Comparison of ENCODE assay signal across 9 cellular contexts in the genomic region with DNA sequence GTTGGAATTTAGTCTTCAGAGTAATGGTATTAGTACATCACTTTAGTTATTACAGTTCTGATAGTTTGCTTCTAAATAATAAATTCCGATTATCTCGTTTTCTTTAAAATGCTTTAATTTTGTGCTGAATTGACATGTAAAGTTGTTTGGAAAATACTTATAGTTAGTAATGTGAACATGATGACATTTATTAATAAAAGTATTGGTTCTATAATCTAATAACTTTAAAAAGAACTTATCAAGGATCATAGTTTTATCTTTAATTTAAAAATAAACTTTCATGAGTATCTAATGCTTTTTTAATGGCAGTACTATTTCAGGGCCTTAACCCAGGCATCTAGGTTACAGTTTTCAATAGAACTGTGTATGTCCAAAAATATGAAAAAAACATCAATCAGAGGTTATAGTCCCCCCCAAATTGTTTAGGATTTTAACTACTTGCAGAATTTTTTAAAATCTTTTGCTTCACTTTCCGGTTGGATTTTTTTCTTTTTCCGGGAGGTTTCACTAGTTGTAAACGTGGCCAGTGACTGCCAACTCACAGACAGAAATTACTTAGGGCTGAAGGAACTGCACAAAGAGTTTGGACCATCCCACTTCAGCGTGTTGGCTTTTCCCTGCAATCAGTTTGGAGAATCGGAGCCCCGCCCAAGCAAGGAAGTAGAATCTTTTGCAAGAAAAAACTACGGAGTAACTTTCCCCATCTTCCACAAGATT. TPM values are rescaled to one million over a fixed set of nuclear protein-coding genes. Genes with fewer than 3 reads are reported as not detected.
DNase-seq lines count a peak whose midpoint lies in the region; ATAC-seq and TF ChIP-seq lines count a peak whose summit lies in the region.
"Had no signal": no experiment of that assay in that cellular context is flagged by ENCODE, and none has a peak within 500 bp of the region (broad histone marks: within the 10 kb centered on the region; RNA-seq: fewer than 3 reads in every experiment).

No MANE protein-coding gene starts in this region.

- H3K4me1 ChIP-seq in SK-N-SH (ENCODE audit: control insufficient read depth in 1 of 2, insufficient read depth in 2 of 2, low read depth in 1 of 2, low read length in 1 of 2) (peaks cover 0 to 5% of the 10 kb centered on the region in 2 experiments; a peak in 1 of 4 replicates), parathyroid adenoma (no peaks in the 10 kb centered on the region)

- H3K9ac ChIP-seq in SK-N-SH = peak overlapping the region; percentile 89
- no peak overlapping the region for H3K9ac ChIP-seq in parathyroid adenoma

- H2AFZ ChIP-seq in SK-N-SH (ENCODE audit: low read depth) (peak overlapping the region; percentile 95; the same call in 1 of the 2 replicates), parathyroid adenoma (peak overlapping the region; percentile 69)

- DNase-seq in DMS 273 (lab: John Stamatoyannopoulos, UW; ENCODE audit: unreplicated experiment) = peak; percentile 63
- DNase-seq in SK-N-SH = no peak
- DNase-seq in foreskin fibroblast = peak; percentile 91 to 95
- DNase-seq in NCI-H2107 (lab: John Stamatoyannopoulos, UW) = no peak
- DNase-seq in SK-N-DZ (ENCODE audit: low spot score) = no peak

- CTCF ChIA-PET in SK-N-SH (lab: Yijun Ruan, JAX) = interaction anchor here (0.6 to 2.5 kb wide), 6 partner anchors 9 to 672 kb away, joined by 3 to 11 read pairs (median 4); no protein-coding TSS in a partner anchor

- ATAC-seq in HG03460 (IDR thresholded peaks at IDR 0.05; ENCODE audit: unreplicated experiment) (no peak), GM18867 (IDR thresholded peaks at IDR 0.05; ENCODE audit: unreplicated experiment) (no peak)

- H3K27me3 ChIP-seq in SK-N-SH (ENCODE audit: insufficient read depth) (no peaks in the 10 kb centered on the region), parathyroid adenoma (ENCODE audit: control insufficient read depth, insufficient read depth, low read length) (no peaks in the 10 kb centered on the region)

- POLR2A ChIA-PET in SK-N-SH (lab: Yijun Ruan, JAX) = interaction anchor here (1.1 kb wide), 1 partner anchor 216 kb away, joined by 3 read pairs; no protein-coding TSS in a partner anchor

- H3F3A ChIP-seq in SK-N-SH (replicated peaks; ENCODE audit: insufficient read depth) = peaks cover 20% of the 10 kb centered on the region

- H3K4me3 ChIP-seq in SK-N-SH (ENCODE audit: low read depth in 2 of 2, low read length in 1 of 2) (peak overlapping the region; percentile 60 to 94; a peak in 3 of 4 replicates), foreskin fibroblast (ENCODE audit: low read depth in 1 of 2, low read length in 2 of 2) (peak overlapping the region; percentile 67 to 76), parathyroid adenoma (ENCODE audit: low read depth, low read length) (peak overlapping the region; percentile 58)
- H3K4me3 ChIP-seq: GM12878 had no signal

- TF ChIP-seq EP300 in SK-N-SH (IDR thresholded peaks at IDR 0.05; ENCODE audit: borderline replicate concordance in 1 of 2, low read depth in 1 of 2, low read length in 1 of 2) = no peak

- peak overlapping the region; percentile 77 for H3K4me2 ChIP-seq in SK-N-SH
- peak overlapping the region; percentile 68 for H3K4me2 ChIP-seq in parathyroid adenoma (ENCODE audit: low read length)

- H3K79me2 ChIP-seq in SK-N-SH (ENCODE audit: insufficient read depth) (peaks cover 38% of the 10 kb centered on the region), parathyroid adenoma (no peaks in the 10 kb centered on the region)

- H3K27ac ChIP-seq in SK-N-SH (ENCODE audit: low read depth in 2 of 2, low read length in 1 of 2) (peak overlapping the region; percentile 80 to 93; a peak in 3 of 4 replicates), parathyroid adenoma (peak overlapping the region; percentile 20)

- no peaks in the 10 kb centered on the region for H3K9me2 ChIP-seq in SK-N-SH

- under 1% methylated on average over 9 of the region's 9 CpGs for WGBS in SK-N-SH (ENCODE audit: low lambda C conversion rate)

- TF ChIP-seq RAD21 in SK-N-SH (IDR thresholded peaks at IDR 0.05; ENCODE audit: low read length) = no peak

- H3K9me3 ChIP-seq in SK-N-SH = no peaks in the 10 kb centered on the region
- no peaks in the 10 kb centered on the region for H3K9me3 ChIP-seq in parathyroid adenoma (ENCODE audit: control insufficient read depth, low read length)

- H3K36me3 ChIP-seq in SK-N-SH (replicated peaks in 1 of 2; ENCODE audit: control insufficient read depth in 1 of 2, insufficient read depth in 2 of 2, low read length in 1 of 2) = peaks cover 14 to 41% of the 10 kb centered on the region in 2 experiments
- no peaks in the 10 kb centered on the region for H3K36me3 ChIP-seq in parathyroid adenoma (ENCODE audit: control insufficient read depth, insufficient read depth, low read length)

- TF ChIP-seq CTCF in SK-N-SH (IDR thresholded peaks at IDR 0.05) (no peak), foreskin fibroblast (IDR thresholded peaks at IDR 0.05; ENCODE audit: low read depth, low read length) (no peak), parathyroid adenoma (IDR thresholded peaks at IDR 0.05) (no peak)

- H4K20me1 ChIP-seq in SK-N-SH (ENCODE audit: insufficient read depth) = peaks cover 28% of the 10 kb centered on the region

TF ChIP-seq in SK-N-SH, 30 proteins besides CTCF, POLR2A, EP300 and RAD21 (continues in another document):
- TF ChIP-seq MXI1 (IDR thresholded peaks at IDR 0.05; ENCODE audit: low read depth, low read length) (peak; percentile 16; the same call in 1 of the 2 replicates), FOXM1 (IDR thresholded peaks at IDR 0.05; ENCODE audit: low read depth) (no peak), IRF3 (IDR thresholded peaks at IDR 0.05; ENCODE audit: low read depth, low read length) (no peak), MAX (IDR thresholded peaks at IDR 0.05; ENCODE audit: low read depth) (peak; percentile 62), GABPA (IDR thresholded peaks at IDR 0.05; ENCODE audit: low read depth) (peak; percentile 59), EZH2phosphoT487 (IDR thresholded peaks at IDR 0.05; ENCODE audit: borderline replicate concordance, low read depth) (no peak), POLR2AphosphoS5 (IDR thresholded peaks at IDR 0.05; ENCODE audit: low read depth, low read length) (peak; percentile 90)
- TF ChIP-seq, protein P1, sequence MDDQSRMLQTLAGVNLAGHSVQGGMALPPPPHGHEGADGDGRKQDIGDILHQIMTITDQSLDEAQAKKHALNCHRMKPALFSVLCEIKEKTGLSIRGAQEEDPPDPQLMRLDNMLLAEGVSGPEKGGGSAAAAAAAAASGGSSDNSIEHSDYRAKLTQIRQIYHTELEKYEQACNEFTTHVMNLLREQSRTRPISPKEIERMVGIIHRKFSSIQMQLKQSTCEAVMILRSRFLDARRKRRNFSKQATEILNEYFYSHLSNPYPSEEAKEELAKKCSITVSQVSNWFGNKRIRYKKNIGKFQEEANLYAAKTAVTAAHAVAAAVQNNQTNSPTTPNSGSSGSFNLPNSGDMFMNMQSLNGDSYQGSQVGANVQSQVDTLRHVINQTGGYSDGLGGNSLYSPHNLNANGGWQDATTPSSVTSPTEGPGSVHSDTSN (IDR thresholded peaks at IDR 0.05) = no peak

RNA-seq across cellular contexts. Expression of gene GPX8, which starts 0.7 kb away (rescaled TPM):
- 30.1 and 44.2 TPM in 2 replicates for polyA plus RNA-seq in SK-N-SH (2012; rRNA removed)
- 48.6 and 61.5 TPM in 2 replicates for polyA plus RNA-seq in SK-N-SH (2012; cell fraction: cytosol; rRNA removed)
- 9.3 and 22.9 TPM in 2 replicates for polyA plus RNA-seq in SK-N-SH (2012; cell fraction: nucleus; rRNA removed)
- polyA plus RNA-seq in SK-N-DZ (2014; cell fraction: cytosol; rRNA removed) = 0.25 and 0.72 TPM in 2 replicates
- 0.16 and 0.49 TPM in 2 replicates for polyA plus RNA-seq in SK-N-DZ (2014; cell fraction: nucleus; rRNA removed)

RNA-seq across cellular contexts. Expression of gene CDC20B, which starts 12.3 kb away (rescaled TPM):
- polyA plus RNA-seq in SK-N-SH (2012; rRNA removed) = 0.03 TPM in 2 replicates
- polyA plus RNA-seq in SK-N-SH (2012; cell fraction: cytosol; rRNA removed) = 0.03 and 0.05 TPM in 2 replicates
- polyA plus RNA-seq in SK-N-SH (2012; cell fraction: nucleus; rRNA removed) = 0.10 and 0.13 TPM in 2 replicates
- not detected in 2 replicates for polyA plus RNA-seq in SK-N-DZ (2014; cell fraction: cytosol; rRNA removed)
- not detected in 2 replicates for polyA plus RNA-seq in SK-N-DZ (2014; cell fraction: nucleus; rRNA removed)

RNA-seq across cellular contexts. Expression of gene GZMA, which starts 58.2 kb away (rescaled TPM):
- polyA plus RNA-seq in SK-N-SH (2012; rRNA removed) = 0.07 TPM in 1 of 2 replicates, not detected in the other
- 0.12 and 0.14 TPM in 2 replicates for polyA plus RNA-seq in SK-N-SH (2012; cell fraction: cytosol; rRNA removed)
- polyA plus RNA-seq in SK-N-SH (2012; cell fraction: nucleus; rRNA removed) = not detected in 2 replicates
- not detected in 2 replicates for polyA plus RNA-seq in SK-N-DZ (2014; cell fraction: cytosol; rRNA removed)
- polyA plus RNA-seq in SK-N-DZ (2014; cell fraction: nucleus; rRNA removed) = not detected in 2 replicates

Comparison
In these comparisons a context has a peak if more than half of its experiments do, and no peak if none do; other contexts are left out.
1. DNase-seq: peak in DMS 273 (single experiment) and foreskin fibroblast (2 of 2); none in SK-N-SH (single experiment), NCI-H2107 (single experiment) and SK-N-DZ (single experiment).
2. Peak in every context shown above with its lines, with median percentiles within 50 percentile points of each other: H3K4me3 ChIP-seq.